In genomic region chr2:65499216-65499615, GRCh38 we compare ENCODE assay signal across 25 cellular contexts.
"Had no signal": no experiment of that assay in that cellular context is flagged by ENCODE, and none has a peak within 500 bp of the region (broad histone marks: within the 10 kb centered on the region; RNA-seq: fewer than 3 reads in every experiment).

No MANE protein-coding gene starts in this region.

- H3K79me2 ChIP-seq: hepatocyte had no signal

- H3K4me1 Mint-ChIP-seq: immature natural killer cell; stimulated activated effector memory CD8-positive, alpha-beta T cell treated with anti-CD3 and anti-CD28 coated beads, Interleukin-12 subunit alpha, Interleukin-12 subunit beta, amount 100 ng/mL, for 72 hours had no signal

- ATAC-seq: activated T-cell treated with anti-CD3 and anti-CD28 coated beads, Interleukin-2, amount 50 U/mL, for 4 hours; foreskin keratinocyte; left lobe of liver; lower lobe of right lung; sciatic nerve; stimulated activated effector memory CD8-positive, alpha-beta T cell treated with anti-CD3 and anti-CD28 coated beads, Interleukin-12 subunit alpha, Interleukin-12 subunit beta, amount 100 ng/mL, for 72 hours had no signal

- DNase-seq: activated CD4-positive, alpha-beta T cell treated with anti-CD3 and anti-CD28 coated beads for 4 hours; activated CD4-positive, alpha-beta T cell treated with anti-CD3 and anti-CD28 coated beads, Interleukin-2, amount 50 U/mL, for 48 hours; activated CD4-positive, CD25-positive, alpha-beta regulatory T cell; activated CD8-positive, alpha-beta memory T cell treated with anti-CD3 and anti-CD28 coated beads, Interleukin-2, amount 50 U/mL, for 48 hours; activated naive CD4-positive, alpha-beta T cell; activated T-cell treated with anti-CD3 and anti-CD28 coated beads, Interleukin-2, amount 50 U/mL, for 4 hours; central memory CD4-positive, alpha-beta T cell; effector memory CD4-positive, alpha-beta T cell; foreskin keratinocyte; immature natural killer cell; lower lobe of right lung; naive B cell; nucleus accumbens; posterior cingulate gyrus; small intestine; stimulated activated CD4-positive, alpha-beta T cell treated with anti-CD3 and anti-CD28 coated beads, Interleukin-2, amount 100 ng/mL, for 24 hours; T-helper 9 cell; testis had no signal

- H3K4me3 Mint-ChIP-seq: activated naive CD8-positive, alpha-beta T cell; activated T-cell treated with anti-CD3 and anti-CD28 coated beads, Interleukin-2, amount 50 U/mL, for 4 hours; immature natural killer cell; stimulated activated effector memory CD8-positive, alpha-beta T cell treated with anti-CD3 and anti-CD28 coated beads, Interleukin-12 subunit alpha, Interleukin-12 subunit beta, amount 100 ng/mL, for 72 hours; type B pancreatic cell had no signal

- H2AFZ ChIP-seq: hepatocyte had no signal

- H3K36me3 ChIP-seq: lower lobe of right lung had no signal

- H3K27ac ChIP-seq: foreskin keratinocyte, hepatocyte, lower lobe of right lung, testis had no signal

- H3K9me3 Mint-ChIP-seq: activated T-cell treated with anti-CD3 and anti-CD28 coated beads, Interleukin-2, amount 50 U/mL, for 4 hours; activated T-helper 2 cell treated with anti-CD3 and anti-CD28 coated beads, Interferon-gamma antibody, Interleukin-2, Interleukin-4, amounts not matched to agents 10 μg/mL and 5 μg/mL and 100 μg/mL, durations not matched to agents 14 hours and 24 hours and 36 hours; immature natural killer cell; naive B cell; stimulated activated effector memory CD8-positive, alpha-beta T cell treated with anti-CD3 and anti-CD28 coated beads, Interleukin-12 subunit alpha, Interleukin-12 subunit beta, amount 100 ng/mL, for 72 hours; type B pancreatic cell had no signal

- H3K4me1 ChIP-seq: foreskin keratinocyte, lower lobe of right lung, testis had no signal

- H3K9me3 ChIP-seq: lower lobe of right lung, testis had no signal

- H3K36me3 Mint-ChIP-seq: activated naive CD8-positive, alpha-beta T cell; immature natural killer cell; naive B cell; stimulated activated effector memory CD8-positive, alpha-beta T cell treated with anti-CD3 and anti-CD28 coated beads, Interleukin-12 subunit alpha, Interleukin-12 subunit beta, amount 100 ng/mL, for 72 hours; type B pancreatic cell had no signal

- H3K4me2 ChIP-seq: hepatocyte had no signal

- H3K27me3 ChIP-seq: hepatocyte, testis had no signal

- H3K27ac Mint-ChIP-seq: activated naive CD8-positive, alpha-beta T cell; activated T-helper 2 cell treated with anti-CD3 and anti-CD28 coated beads, Interferon-gamma antibody, Interleukin-2, Interleukin-4, amounts not matched to agents 10 μg/mL and 5 μg/mL and 100 μg/mL, durations not matched to agents 14 hours and 24 hours and 36 hours; immature natural killer cell; stimulated activated effector memory CD8-positive, alpha-beta T cell treated with anti-CD3 and anti-CD28 coated beads, Interleukin-12 subunit alpha, Interleukin-12 subunit beta, amount 100 ng/mL, for 72 hours; type B pancreatic cell had no signal

- H3K4me3 ChIP-seq: hepatocyte, lower lobe of right lung, testis had no signal
